ENCODE assay signal across 1 cellular context in the genomic region with DNA sequence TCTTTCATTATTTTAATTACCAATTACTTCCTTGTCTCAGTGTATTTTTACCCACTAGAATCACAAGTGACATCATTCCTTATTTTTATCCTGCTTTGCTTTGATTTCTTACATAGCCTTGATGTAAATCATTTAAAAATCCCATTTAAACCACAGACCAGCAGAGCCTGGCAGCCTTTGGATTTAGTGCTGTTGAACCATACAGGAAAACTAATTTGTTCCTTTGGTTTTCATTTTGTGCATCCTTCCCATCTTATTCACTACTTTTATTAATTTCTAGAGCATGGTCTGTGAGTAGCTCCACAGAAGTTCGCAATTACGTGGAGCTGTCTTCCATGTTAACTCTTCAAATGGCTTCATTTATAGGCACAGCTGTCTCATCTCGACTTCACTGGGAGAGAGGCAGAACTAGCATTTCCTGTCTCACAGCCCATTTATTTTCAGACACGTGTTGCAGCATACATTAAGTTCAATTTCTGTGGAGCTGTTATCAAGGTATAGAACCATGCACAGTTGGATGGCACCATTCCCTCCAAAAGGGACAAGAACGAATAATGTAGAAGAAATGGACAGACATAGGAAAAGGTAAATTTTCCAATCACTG.
TF ChIP-seq lines count a peak whose summit lies in the region.

No MANE protein-coding gene starts in this region.

TF ChIP-seq in H1, 55 proteins besides CTCF, POLR2A, EP300 and RAD21:
- TF ChIP-seq, protein P1, sequence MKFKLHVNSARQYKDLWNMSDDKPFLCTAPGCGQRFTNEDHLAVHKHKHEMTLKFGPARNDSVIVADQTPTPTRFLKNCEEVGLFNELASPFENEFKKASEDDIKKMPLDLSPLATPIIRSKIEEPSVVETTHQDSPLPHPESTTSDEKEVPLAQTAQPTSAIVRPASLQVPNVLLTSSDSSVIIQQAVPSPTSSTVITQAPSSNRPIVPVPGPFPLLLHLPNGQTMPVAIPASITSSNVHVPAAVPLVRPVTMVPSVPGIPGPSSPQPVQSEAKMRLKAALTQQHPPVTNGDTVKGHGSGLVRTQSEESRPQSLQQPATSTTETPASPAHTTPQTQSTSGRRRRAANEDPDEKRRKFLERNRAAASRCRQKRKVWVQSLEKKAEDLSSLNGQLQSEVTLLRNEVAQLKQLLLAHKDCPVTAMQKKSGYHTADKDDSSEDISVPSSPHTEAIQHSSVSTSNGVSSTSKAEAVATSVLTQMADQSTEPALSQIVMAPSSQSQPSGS (IDR thresholded peaks at IDR 0.05; ENCODE audit: low read length) = no peak
- TF ChIP-seq, protein P2, sequence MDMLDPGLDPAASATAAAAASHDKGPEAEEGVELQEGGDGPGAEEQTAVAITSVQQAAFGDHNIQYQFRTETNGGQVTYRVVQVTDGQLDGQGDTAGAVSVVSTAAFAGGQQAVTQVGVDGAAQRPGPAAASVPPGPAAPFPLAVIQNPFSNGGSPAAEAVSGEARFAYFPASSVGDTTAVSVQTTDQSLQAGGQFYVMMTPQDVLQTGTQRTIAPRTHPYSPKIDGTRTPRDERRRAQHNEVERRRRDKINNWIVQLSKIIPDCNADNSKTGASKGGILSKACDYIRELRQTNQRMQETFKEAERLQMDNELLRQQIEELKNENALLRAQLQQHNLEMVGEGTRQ (IDR thresholded peaks at IDR 0.05; ENCODE audit: low read length) = no peak
- TF ChIP-seq POU5F1 (IDR thresholded peaks at IDR 0.05; ENCODE audit: low read depth, low read length) (no peak), TAF7 (optimal IDR thresholded peaks at IDR 0.05; ENCODE audit: borderline replicate concordance, low read depth, low read length) (no peak), RXRA (IDR thresholded peaks at IDR 0.05; ENCODE audit: insufficient read depth, low read depth, low read length) (no peak), SP2 (IDR thresholded peaks at IDR 0.05; ENCODE audit: low read length) (no peak)
